Comparison of ENCODE assay signal across 8 cellular contexts in genomic region chr6:157763894-157764345, GRCh38. TPM values are rescaled to one million over a fixed set of nuclear protein-coding genes. Genes with fewer than 3 reads are reported as not detected.
DNase-seq lines count a peak whose midpoint lies in the region; ATAC-seq lines count a peak whose summit lies in the region.

No MANE protein-coding gene starts in this region.

- intact Hi-C loops in activated T-helper 1 cell treated with anti-CD3 and anti-CD28 coated beads, Interleukin-12 subunit alpha, Interleukin-12 subunit beta, Interleukin-2, Interleukin-4 antibody, amounts not matched to agents 30 ng/mL and 10 ng/mL and 1 ng/mL, durations not matched to agents 14 hours and 24 hours and 36 hours (cut with micrococcal nuclease) = loop anchor here (1.0 to 10.0 kb wide), 19 partner anchors 9 to 1281 kb away; partner anchors contain the start of genes GTF2H5, SERAC1, SYNJ2 and TAGAP

- DNase-seq in activated T-helper 1 cell treated with anti-CD3 and anti-CD28 coated beads, Interleukin-12 subunit alpha, Interleukin-12 subunit beta, Interleukin-2, Interleukin-4 antibody, amounts not matched to agents 30 ng/mL and 10 ng/mL and 1 ng/mL, durations not matched to agents 14 hours and 24 hours and 36 hours (ENCODE audit: low spot score) = no peak
- DNase-seq in foreskin melanocyte (no peak), hepatic stellate cell (ENCODE audit: low spot score) (no peak), NCI-H1048 (lab: John Stamatoyannopoulos, UW) (no peak)
- DNase-seq in activated CD4-positive, alpha-beta T cell treated with anti-CD3 and anti-CD28 coated beads for 48 hours = no peak

- H3K9ac ChIP-seq in muscle layer of colon (ENCODE audit: low read length) = no peak overlapping the region

- H3K36me3 ChIP-seq in muscle layer of colon (ENCODE audit: insufficient read depth, low read length) = no peaks in the 10 kb centered on the region

- H3K36me3 Mint-ChIP-seq in activated T-helper 1 cell treated with anti-CD3 and anti-CD28 coated beads, Interleukin-12 subunit alpha, Interleukin-12 subunit beta, Interleukin-2, Interleukin-4 antibody, amounts not matched to agents 30 ng/mL and 10 ng/mL and 1 ng/mL, durations not matched to agents 14 hours and 24 hours and 36 hours (ENCODE audit: low read depth) = peaks cover 8% of the 10 kb centered on the region

- peak overlapping the region; percentile 98 for H3K27ac Mint-ChIP-seq in activated T-helper 1 cell treated with anti-CD3 and anti-CD28 coated beads, Interleukin-12 subunit alpha, Interleukin-12 subunit beta, Interleukin-2, Interleukin-4 antibody, amounts not matched to agents 30 ng/mL and 10 ng/mL and 1 ng/mL, durations not matched to agents 14 hours and 24 hours and 36 hours

- H3K27me3 ChIP-seq in muscle layer of colon (ENCODE audit: control insufficient read depth in 1 of 2, insufficient read depth in 2 of 2, low read length in 2 of 2) = no peaks in the 10 kb centered on the region

- H3K4me3 ChIP-seq in muscle layer of colon (ENCODE audit: low read depth in 1 of 2, low read length in 2 of 2) = peak overlapping the region in 1 of 2 donors; percentile 19

- H3K9me3 ChIP-seq in muscle layer of colon (ENCODE audit: low read length) = no peaks in the 10 kb centered on the region

- no peaks in the 10 kb centered on the region for H3K9me3 Mint-ChIP-seq in activated T-helper 1 cell treated with anti-CD3 and anti-CD28 coated beads, Interleukin-12 subunit alpha, Interleukin-12 subunit beta, Interleukin-2, Interleukin-4 antibody, amounts not matched to agents 30 ng/mL and 10 ng/mL and 1 ng/mL, durations not matched to agents 14 hours and 24 hours and 36 hours

- H3K4me3 Mint-ChIP-seq in activated T-helper 1 cell treated with anti-CD3 and anti-CD28 coated beads, Interleukin-12 subunit alpha, Interleukin-12 subunit beta, Interleukin-2, Interleukin-4 antibody, amounts not matched to agents 30 ng/mL and 10 ng/mL and 1 ng/mL, durations not matched to agents 14 hours and 24 hours and 36 hours = peak overlapping the region; percentile 34

- peaks cover 36% of the 10 kb centered on the region for H3K4me1 ChIP-seq in muscle layer of colon (ENCODE audit: insufficient read depth, low read length)

- peaks cover 8% of the 10 kb centered on the region for H3K27me3 Mint-ChIP-seq in activated T-helper 1 cell treated with anti-CD3 and anti-CD28 coated beads, Interleukin-12 subunit alpha, Interleukin-12 subunit beta, Interleukin-2, Interleukin-4 antibody, amounts not matched to agents 30 ng/mL and 10 ng/mL and 1 ng/mL, durations not matched to agents 14 hours and 24 hours and 36 hours (ENCODE audit: insufficient read depth)

- peaks cover 80% of the 10 kb centered on the region for H3K4me1 Mint-ChIP-seq in activated T-helper 1 cell treated with anti-CD3 and anti-CD28 coated beads, Interleukin-12 subunit alpha, Interleukin-12 subunit beta, Interleukin-2, Interleukin-4 antibody, amounts not matched to agents 30 ng/mL and 10 ng/mL and 1 ng/mL, durations not matched to agents 14 hours and 24 hours and 36 hours (ENCODE audit: low read depth)

- ATAC-seq in GM18508 (IDR thresholded peaks at IDR 0.05; ENCODE audit: insufficient read depth, unreplicated experiment) = peak; percentile 4
- ATAC-seq in HG02763 (IDR thresholded peaks at IDR 0.05; ENCODE audit: unreplicated experiment) = peak; percentile 11

- H3K27ac ChIP-seq in muscle layer of colon (ENCODE audit: low read depth, low read length) = peak overlapping the region; percentile 72

RNA-seq across cellular contexts. Expression of gene SNX9, which starts 59.1 kb away (rescaled TPM):
- total RNA-seq in activated T-helper 1 cell treated with anti-CD3 and anti-CD28 coated beads, Interleukin-12 subunit alpha, Interleukin-12 subunit beta, Interleukin-2, Interleukin-4 antibody, amounts not matched to agents 30 ng/mL and 10 ng/mL and 1 ng/mL, durations not matched to agents 14 hours and 24 hours and 36 hours = 53.4 TPM in 2 replicates
